ENCODE assay signal across 29 cellular contexts in genomic region chr4:112120021-112120420, GRCh38. TPM values are rescaled to one million over a fixed set of nuclear protein-coding genes. Genes with fewer than 3 reads are reported as not detected.
A peak's percentile ranks its signal among the peaks of the same experiment; 100 is the strongest.
DNase-seq lines count a peak whose midpoint lies in the region; ATAC-seq, FAIRE-seq and TF ChIP-seq lines count a peak whose summit lies in the region.
"Had no signal": no experiment of that assay in that cellular context is flagged by ENCODE, and none has a peak within 500 bp of the region (broad histone marks: within the 10 kb centered on the region; RNA-seq: fewer than 3 reads in every experiment).

No MANE protein-coding gene starts in this region.

- H3K4me1 ChIP-seq in CD4-positive, CD25-positive, alpha-beta regulatory T cell (ENCODE audit: control insufficient read depth, insufficient read depth, low read length, poor library complexity, severe bottlenecking), result peaks cover 4% of the 10 kb centered on the region
- peaks cover 4% of the 10 kb centered on the region for H3K4me1 ChIP-seq in endothelial cell of umbilical vein (ENCODE audit: control insufficient read depth, extremely low read depth, insufficient read depth, low read length)
- H3K4me1 ChIP-seq: A549, upper lobe of right lung had no signal

- ATAC-seq in activated CD8-positive, alpha-beta T cell treated with anti-CD3 and anti-CD28 coated beads for 36 hours, result peak; percentile 6
- ATAC-seq in activated CD8-positive, alpha-beta T cell treated with anti-CD3 and anti-CD28 coated beads, Interleukin-2, amount 10 ng/mL, durations not matched to agents 7 days and 5 days, result no peak
- no peak for ATAC-seq in CD4-positive, CD25-positive, alpha-beta regulatory T cell (ENCODE audit: low read depth in 2 of 2)
- ATAC-seq in T-cell (replicated peaks in 1 of 4), result no peak
- ATAC-seq: A549, GM23338, upper lobe of right lung had no signal

- no peak overlapping the region for H2AFZ ChIP-seq in endothelial cell of umbilical vein (ENCODE audit: low read depth, low read length)

- intact Hi-C loops in activated CD8-positive, alpha-beta T cell treated with anti-CD3 and anti-CD28 coated beads for 36 hours (cut with micrococcal nuclease), result no loop called here
- intact Hi-C loops in endothelial cell of umbilical vein (cut with micrococcal nuclease), result no loop called here

- no peak overlapping the region for H3K4me3 ChIP-seq in CD4-positive, CD25-positive, alpha-beta regulatory T cell (ENCODE audit: low read depth, low read length)
- H3K4me3 ChIP-seq in endothelial cell of umbilical vein (replicated peaks in 1 of 3; ENCODE audit: insufficient read depth in 1 of 3, low read depth in 1 of 3, low read length in 3 of 3), result no peak overlapping the region
- H3K4me3 ChIP-seq: A549, GM23338, ovary, upper lobe of right lung had no signal

- H4K20me1 ChIP-seq in endothelial cell of umbilical vein (replicated peaks; ENCODE audit: control insufficient read depth, extremely low read depth, insufficient read depth, low read length), result no peaks in the 10 kb centered on the region

- BruUV-seq in endothelial cell of umbilical vein (replicated peaks; lab: Mats Ljungman, UMichigan), result no TSS peak

- peaks cover 16% of the 10 kb centered on the region for H3K4me1 Mint-ChIP-seq in activated CD8-positive, alpha-beta T cell treated with anti-CD3 and anti-CD28 coated beads for 36 hours (ENCODE audit: low read depth)
- H3K4me1 Mint-ChIP-seq in activated CD8-positive, alpha-beta T cell treated with anti-CD3 and anti-CD28 coated beads, Interleukin-2, amount 10 ng/mL, durations not matched to agents 7 days and 5 days (ENCODE audit: low read depth), result peaks cover 17% of the 10 kb centered on the region
- H3K4me1 Mint-ChIP-seq in CD4-positive, CD25-positive, alpha-beta regulatory T cell, result peaks cover 0 to 16% (median 9%) of the 10 kb centered on the region in 4 donors
- H3K4me1 Mint-ChIP-seq in activated naive CD8-positive, alpha-beta T cell (ENCODE audit: low read depth), result peaks cover 18% of the 10 kb centered on the region
- H3K4me1 Mint-ChIP-seq in T-cell, result peaks cover 6 to 7% (median 6%) of the 10 kb centered on the region in 3 donors
- H3K4me1 Mint-ChIP-seq: GM23338, neural crest cell had no signal

- no peak overlapping the region for H3K27ac ChIP-seq in CD4-positive, CD25-positive, alpha-beta regulatory T cell (ENCODE audit: insufficient read depth, low read length, poor library complexity, severe bottlenecking)
- H3K27ac ChIP-seq in endothelial cell of umbilical vein (ENCODE audit: insufficient read depth, low read depth, low read length), result no peak overlapping the region
- H3K27ac ChIP-seq: A549, ovary, upper lobe of right lung, VCaP had no signal

- no peak overlapping the region for H3K9ac ChIP-seq in endothelial cell of umbilical vein (replicated peaks; ENCODE audit: extremely low read depth, insufficient read depth, low read length)

- H3K9me3 ChIP-seq in CD4-positive, CD25-positive, alpha-beta regulatory T cell (ENCODE audit: control insufficient read depth in 2 of 2, low read length in 2 of 2), result no peaks in the 10 kb centered on the region
- H3K9me3 ChIP-seq in endothelial cell of umbilical vein (replicated peaks; ENCODE audit: control insufficient read depth, insufficient read depth, low read length), result no peaks in the 10 kb centered on the region
- H3K9me3 ChIP-seq: A549, ovary, upper lobe of right lung had no signal

- no peak for DNase-seq in activated CD8-positive, alpha-beta T cell treated with anti-CD3 and anti-CD28 coated beads for 36 hours
- no peak for DNase-seq in activated CD8-positive, alpha-beta T cell treated with anti-CD3 and anti-CD28 coated beads, Interleukin-2, amount 10 ng/mL, durations not matched to agents 7 days and 5 days
- peak in 1 of 3 donors; percentile 16 for DNase-seq in CD4-positive, CD25-positive, alpha-beta regulatory T cell
- DNase-seq in endothelial cell of umbilical vein (ENCODE audit: low read depth, low spot score) (peak; percentile 27), HK-2 (ENCODE audit: unreplicated experiment) (no peak), T-cell (no peak)
- no peak for DNase-seq in activated effector memory CD4-positive, alpha-beta T cell treated with Interleukin-2 at 50 U/mL for 16 hours
- DNase-seq: activated CD4-positive, alpha-beta T cell treated with anti-CD3 and anti-CD28 coated beads for 4 hours; amygdala; CD4-positive, alpha-beta T cell; DMS79 treated with DMSO at 0.1 percent for 48 hours; effector CD4-positive, alpha-beta T cell; GDM1; hypothalamus; NCI-H1048; NCI-H1694; NCI-H446; NCI-H774; ovary; SIG-M5; T1000; upper lobe of right lung had no signal

- no peak for TF ChIP-seq CTCF in activated CD8-positive, alpha-beta T cell treated with anti-CD3 and anti-CD28 coated beads for 36 hours (IDR thresholded peaks at IDR 0.05)
- TF ChIP-seq CTCF in endothelial cell of umbilical vein (IDR thresholded peaks at IDR 0.05; ENCODE audit: extremely low read depth in 1 of 2, insufficient read depth in 1 of 2, low read depth in 1 of 2, low read length in 2 of 2), result no peak

- no peaks in the 10 kb centered on the region for H3K36me3 Mint-ChIP-seq in activated CD8-positive, alpha-beta T cell treated with anti-CD3 and anti-CD28 coated beads for 36 hours (ENCODE audit: low read depth)
- H3K36me3 Mint-ChIP-seq in activated CD8-positive, alpha-beta T cell treated with anti-CD3 and anti-CD28 coated beads, Interleukin-2, amount 10 ng/mL, durations not matched to agents 7 days and 5 days (ENCODE audit: low read depth), result peaks cover 8% of the 10 kb centered on the region
- no peaks in the 10 kb centered on the region for H3K36me3 Mint-ChIP-seq in CD4-positive, CD25-positive, alpha-beta regulatory T cell
- peaks cover 2% of the 10 kb centered on the region for H3K36me3 Mint-ChIP-seq in activated naive CD8-positive, alpha-beta T cell
- H3K36me3 Mint-ChIP-seq in T-cell, result no peaks in the 10 kb centered on the region
- H3K36me3 Mint-ChIP-seq: stimulated activated memory B cell treated with anti-CD40 and anti-IgM and Interleukin-4, amounts not matched to agents 10 μg/mL and 1 μg/mL and 100 μg/mL, for 72 hours had no signal

- peaks cover 5% of the 10 kb centered on the region for H3K9me3 Mint-ChIP-seq in activated CD8-positive, alpha-beta T cell treated with anti-CD3 and anti-CD28 coated beads for 36 hours
- H3K9me3 Mint-ChIP-seq in activated CD8-positive, alpha-beta T cell treated with anti-CD3 and anti-CD28 coated beads, Interleukin-2, amount 10 ng/mL, durations not matched to agents 7 days and 5 days (ENCODE audit: insufficient read depth), result no peaks in the 10 kb centered on the region
- H3K9me3 Mint-ChIP-seq in CD4-positive, CD25-positive, alpha-beta regulatory T cell, result peaks cover 0 to 5% (median 2%) of the 10 kb centered on the region in 7 donors
- H3K9me3 Mint-ChIP-seq in activated naive CD8-positive, alpha-beta T cell (ENCODE audit: low read depth), result peaks cover 3% of the 10 kb centered on the region
- peaks cover 0 to 3% (median 0%) of the 10 kb centered on the region in 3 donors for H3K9me3 Mint-ChIP-seq in T-cell
- H3K9me3 Mint-ChIP-seq: GM23338; stimulated activated memory B cell treated with anti-CD40 and anti-IgM and Interleukin-4, amounts not matched to agents 10 μg/mL and 1 μg/mL and 100 μg/mL, for 72 hours had no signal

- CTCF ChIA-PET in activated CD8-positive, alpha-beta T cell treated with anti-CD3 and anti-CD28 coated beads for 36 hours (lab: Charles Lee), result interaction anchor here (0.8 to 3.3 kb wide), 4 partner anchors 9 to 20 kb away, joined by 3 to 12 read pairs (median 3); no protein-coding TSS in a partner anchor
- CTCF ChIA-PET in activated CD8-positive, alpha-beta T cell treated with anti-CD3 and anti-CD28 coated beads, Interleukin-2, amount 10 ng/mL, durations not matched to agents 7 days and 5 days (lab: Charles Lee), result interaction anchor here (0.8 kb wide), 1 partner anchor 14 kb away, joined by 3 read pairs; no protein-coding TSS in a partner anchor
- CTCF ChIA-PET in endothelial cell of umbilical vein (lab: Charles Lee) (interaction anchor here (1.1 kb wide), 1 partner anchor 21 kb away, joined by 3 read pairs; no protein-coding TSS in a partner anchor), T-cell (lab: Charles Lee) (interaction anchor here in 1 of 2 donors (0.6 to 0.8 kb wide), 2 partner anchors 14 to 510 kb away, joined by 3 read pairs; no protein-coding TSS in a partner anchor)

- dilution Hi-C loops in endothelial cell of umbilical vein (cut with MboI; ENCODE audit: extremely low pct_ligation_motif_present, low sequenced_read_pairs), result no loop called here

- H3K27ac Mint-ChIP-seq in activated CD8-positive, alpha-beta T cell treated with anti-CD3 and anti-CD28 coated beads for 36 hours, result peak overlapping the region; percentile 95
- H3K27ac Mint-ChIP-seq in activated CD8-positive, alpha-beta T cell treated with anti-CD3 and anti-CD28 coated beads, Interleukin-2, amount 10 ng/mL, durations not matched to agents 7 days and 5 days, result no peak overlapping the region
- peak overlapping the region in 2 of 3 donors; percentile 42 to 77 for H3K27ac Mint-ChIP-seq in CD4-positive, CD25-positive, alpha-beta regulatory T cell
- peak overlapping the region; percentile 94 for H3K27ac Mint-ChIP-seq in activated naive CD8-positive, alpha-beta T cell
- no peak overlapping the region for H3K27ac Mint-ChIP-seq in T-cell
- H3K27ac Mint-ChIP-seq: CD4-positive, alpha-beta T cell; GM23338; stimulated activated memory B cell treated with anti-CD40 and anti-IgM and Interleukin-4, amounts not matched to agents 10 μg/mL and 1 μg/mL and 100 μg/mL, for 72 hours had no signal

- FAIRE-seq in endothelial cell of umbilical vein (lab: Jason Lieb, UNC), result peak; percentile 43
- FAIRE-seq: A549, bronchial epithelial cell had no signal

- peaks cover 9% of the 10 kb centered on the region for H3K27me3 ChIP-seq in CD4-positive, CD25-positive, alpha-beta regulatory T cell (ENCODE audit: control insufficient read depth, insufficient read depth, low read length)
- no peaks in the 10 kb centered on the region for H3K27me3 ChIP-seq in endothelial cell of umbilical vein (ENCODE audit: control insufficient read depth in 2 of 2, insufficient read depth in 2 of 2, low read length in 2 of 2)
- H3K27me3 ChIP-seq: ovary, upper lobe of right lung had no signal

- no peak for TF ChIP-seq POLR2A in endothelial cell of umbilical vein (IDR thresholded peaks at IDR 0.05; ENCODE audit: low read depth, low read length)

- H3K9me1 ChIP-seq in endothelial cell of umbilical vein (replicated peaks; ENCODE audit: control insufficient read depth, extremely low read depth, insufficient read depth, low read length), result no peaks in the 10 kb centered on the region

- no peak overlapping the region for H3K4me2 ChIP-seq in endothelial cell of umbilical vein (ENCODE audit: insufficient read depth, low read length)
- H3K4me2 ChIP-seq: A549, GM23338 had no signal

- POLR2A ChIA-PET in activated CD8-positive, alpha-beta T cell treated with anti-CD3 and anti-CD28 coated beads for 36 hours (lab: Charles Lee), result interaction anchor here (0.7 to 1.0 kb wide), 2 partner anchors 15 to 52 kb away, joined by 3 to 4 read pairs; no protein-coding TSS in a partner anchor
- POLR2A ChIA-PET in activated CD8-positive, alpha-beta T cell treated with anti-CD3 and anti-CD28 coated beads, Interleukin-2, amount 10 ng/mL, durations not matched to agents 7 days and 5 days (lab: Charles Lee), result interaction anchor here (1.6 kb wide), 1 partner anchor 167 kb away, joined by 3 read pairs; no protein-coding TSS in a partner anchor
- POLR2A ChIA-PET in endothelial cell of umbilical vein (lab: Charles Lee), result no interaction called here
- POLR2A ChIA-PET in T-cell (lab: Charles Lee), result no interaction called here

- H3K79me2 ChIP-seq in endothelial cell of umbilical vein (ENCODE audit: control insufficient read depth, insufficient read depth, low read length), result no peaks in the 10 kb centered on the region

- no peak overlapping the region for H3K4me3 Mint-ChIP-seq in activated CD8-positive, alpha-beta T cell treated with anti-CD3 and anti-CD28 coated beads for 36 hours
- no peak overlapping the region for H3K4me3 Mint-ChIP-seq in activated CD8-positive, alpha-beta T cell treated with anti-CD3 and anti-CD28 coated beads, Interleukin-2, amount 10 ng/mL, durations not matched to agents 7 days and 5 days
- H3K4me3 Mint-ChIP-seq in CD4-positive, CD25-positive, alpha-beta regulatory T cell, result peak overlapping the region in 2 of 4 donors; percentile 8 to 15
- peak overlapping the region; percentile 7 for H3K4me3 Mint-ChIP-seq in activated naive CD8-positive, alpha-beta T cell
- H3K4me3 Mint-ChIP-seq in T-cell, result no peak overlapping the region
- H3K4me3 Mint-ChIP-seq: CD4-positive, alpha-beta T cell; GM23338; neural crest cell; stimulated activated memory B cell treated with anti-CD40 and anti-IgM and Interleukin-4, amounts not matched to agents 10 μg/mL and 1 μg/mL and 100 μg/mL, for 72 hours had no signal

- no peaks in the 10 kb centered on the region for H3K27me3 Mint-ChIP-seq in activated CD8-positive, alpha-beta T cell treated with anti-CD3 and anti-CD28 coated beads for 36 hours
- H3K27me3 Mint-ChIP-seq in activated CD8-positive, alpha-beta T cell treated with anti-CD3 and anti-CD28 coated beads, Interleukin-2, amount 10 ng/mL, durations not matched to agents 7 days and 5 days (ENCODE audit: low read depth), result peaks cover 2% of the 10 kb centered on the region
- no peaks in the 10 kb centered on the region for H3K27me3 Mint-ChIP-seq in CD4-positive, CD25-positive, alpha-beta regulatory T cell
- no peaks in the 10 kb centered on the region for H3K27me3 Mint-ChIP-seq in activated naive CD8-positive, alpha-beta T cell
- peaks cover 0 to 3% of the 10 kb centered on the region in 2 donors for H3K27me3 Mint-ChIP-seq in T-cell
- H3K27me3 Mint-ChIP-seq: stimulated activated memory B cell treated with anti-CD40 and anti-IgM and Interleukin-4, amounts not matched to agents 10 μg/mL and 1 μg/mL and 100 μg/mL, for 72 hours had no signal

- H3K36me3 ChIP-seq in CD4-positive, CD25-positive, alpha-beta regulatory T cell (ENCODE audit: control insufficient read depth, insufficient read depth, low read length), result no peaks in the 10 kb centered on the region
- H3K36me3 ChIP-seq in endothelial cell of umbilical vein (ENCODE audit: control insufficient read depth in 2 of 2, extremely low read depth in 1 of 2, insufficient read depth in 2 of 2, low read length in 2 of 2), result no peaks in the 10 kb centered on the region
- H3K36me3 ChIP-seq: ovary, upper lobe of right lung had no signal

RNA-seq across cellular contexts. Expression of gene FAM241A, which starts 25.2 kb away (rescaled TPM):
- 1 to 10 TPM; 4.1 to 4.5 TPM for total RNA-seq in activated CD8-positive, alpha-beta T cell treated with anti-CD3 and anti-CD28 coated beads for 36 hours
- 1 to 10 TPM; 1.2 to 1.3 TPM for total RNA-seq in activated CD8-positive, alpha-beta T cell treated with anti-CD3 and anti-CD28 coated beads, Interleukin-2, amount 10 ng/mL, durations not matched to agents 7 days and 5 days
- total RNA-seq in CD4-positive, CD25-positive, alpha-beta regulatory T cell, result 3.9 TPM
- 1 to 10 TPM; 3.0 to 4.9 (median 3.5) TPM for polyA plus RNA-seq in CD4-positive, CD25-positive, alpha-beta regulatory T cell
- 8.3 and 9.1 TPM in 2 replicates for total RNA-seq in endothelial cell of umbilical vein
- polyA plus RNA-seq in endothelial cell of umbilical vein, result 2.1 and 3.2 TPM in 2 replicates
- 4.4 and 4.6 TPM in 2 replicates for polyA plus RNA-seq in endothelial cell of umbilical vein (2011; cell fraction: cytosol; rRNA removed)
- polyA plus RNA-seq in endothelial cell of umbilical vein (2011; cell fraction: nucleus; rRNA removed), result 3.0 and 5.0 TPM in 2 replicates
- 3.7 and 6.7 TPM in 2 replicates for polyA plus RNA-seq in endothelial cell of umbilical vein (2012)
- polyA minus RNA-seq in endothelial cell of umbilical vein, result 2.7 and 3.7 TPM in 2 replicates
- 1.1 TPM for polyA minus RNA-seq in endothelial cell of umbilical vein (2011; cell fraction: cytosol; rRNA and poly(A)+ RNA removed)
- 5.9 and 8.6 TPM in 2 replicates for polyA minus RNA-seq in endothelial cell of umbilical vein (2011; cell fraction: nucleus; rRNA and poly(A)+ RNA removed)
- 1 to 10 TPM; 1.4 to 3.4 (median 2.0) TPM for total RNA-seq in T-cell

Comparison
In these comparisons a context has a peak if more than half of its experiments do, and no peak if none do; other contexts are left out.
1. H3K27ac Mint-ChIP-seq: peak in activated CD8-positive, alpha-beta T cell treated with anti-CD3 and anti-CD28 coated beads for 36 hours (single experiment), CD4-positive, CD25-positive, alpha-beta regulatory T cell (2 of 3) and activated naive CD8-positive, alpha-beta T cell (single experiment); none in activated CD8-positive, alpha-beta T cell treated with anti-CD3 and anti-CD28 coated beads, Interleukin-2, amount 10 ng/mL, durations not matched to agents 7 days and 5 days (single experiment) and T-cell (0 of 2).
2. POLR2A ChIA-PET loops: an anchor here in activated CD8-positive, alpha-beta T cell treated with anti-CD3 and anti-CD28 coated beads for 36 hours (0.7 to 1.0 kb wide) and activated CD8-positive, alpha-beta T cell treated with anti-CD3 and anti-CD28 coated beads, Interleukin-2, amount 10 ng/mL, durations not matched to agents 7 days and 5 days (1.6 kb wide); none called in endothelial cell of umbilical vein and T-cell.